1 cellular context compared by ENCODE assay signal in genomic region chr3:47394140-47394855, GRCh38.
TF ChIP-seq lines count a peak whose summit lies in the region.

No MANE protein-coding gene starts in this region.

TF ChIP-seq in HepG2, 621 proteins besides CTCF, POLR2A, EP300 and RAD21 (continued from another document and continues in another):
- TF ChIP-seq SKIL (CRISPR knock-in tag; IDR thresholded peaks at IDR 0.05; ENCODE audit: borderline replicate concordance) (peak; percentile 84), ZNF382 (CRISPR knock-in tag; IDR thresholded peaks at IDR 0.05; ENCODE audit: borderline replicate concordance) (no peak), TBX3 (IDR thresholded peaks at IDR 0.05; ENCODE audit: borderline replicate concordance) (no peak), SSRP1 (CRISPR knock-in tag; IDR thresholded peaks at IDR 0.05) (no peak), ZNF354B (CRISPR knock-in tag; IDR thresholded peaks at IDR 0.05) (no peak), WIZ (CRISPR knock-in tag; IDR thresholded peaks at IDR 0.05) (no peak), ZNF614 (CRISPR knock-in tag; IDR thresholded peaks at IDR 0.05; ENCODE audit: borderline replicate concordance) (peak; percentile 81; the same call in 1 of the 2 replicates), ZNF33B (CRISPR knock-in tag; IDR thresholded peaks at IDR 0.05) (no peak), ADNP (CRISPR knock-in tag; IDR thresholded peaks at IDR 0.05) (no peak), AGO2 (optimal IDR thresholded peaks at IDR 0.05; ENCODE audit: low read depth, low read length) (no peak), KIAA2018 (CRISPR knock-in tag; IDR thresholded peaks at IDR 0.05; ENCODE audit: borderline replicate concordance) (no peak), REST (IDR thresholded peaks at IDR 0.05; ENCODE audit: borderline replicate concordance in 1 of 2, low read depth in 1 of 2, low read length in 2 of 2) (no peak), AKNA (CRISPR knock-in tag; IDR thresholded peaks at IDR 0.05; ENCODE audit: borderline replicate concordance) (no peak), SP5 (CRISPR knock-in tag; IDR thresholded peaks at IDR 0.05; ENCODE audit: borderline replicate concordance, low read depth) (no peak), E2F5 (CRISPR knock-in tag; conservative IDR thresholded peaks at IDR 0.05) (no peak), NPAS2 (CRISPR knock-in tag; IDR thresholded peaks at IDR 0.05; ENCODE audit: borderline replicate concordance) (no peak), ZNF607 (CRISPR knock-in tag; IDR thresholded peaks at IDR 0.05; ENCODE audit: borderline replicate concordance) (no peak), ATRX (CRISPR knock-in tag; IDR thresholded peaks at IDR 0.05; ENCODE audit: borderline replicate concordance) (no peak), FOXO4 (CRISPR knock-in tag; conservative IDR thresholded peaks at IDR 0.05) (no peak), ZNF33A (CRISPR knock-in tag; IDR thresholded peaks at IDR 0.05; ENCODE audit: borderline replicate concordance) (no peak), ZMAT5 (CRISPR knock-in tag; IDR thresholded peaks at IDR 0.05; ENCODE audit: borderline replicate concordance, low read depth) (no peak), SP4 (CRISPR knock-in tag; IDR thresholded peaks at IDR 0.05) (no peak), ZNF83 (CRISPR knock-in tag; IDR thresholded peaks at IDR 0.05; ENCODE audit: borderline replicate concordance) (no peak), KMT2B (CRISPR knock-in tag; IDR thresholded peaks at IDR 0.05) (no peak), NR2C2 (CRISPR knock-in tag; IDR thresholded peaks at IDR 0.05; ENCODE audit: borderline replicate concordance) (no peak), KLF11 (CRISPR knock-in tag; IDR thresholded peaks at IDR 0.05) (no peak), THRA (CRISPR knock-in tag; IDR thresholded peaks at IDR 0.05; ENCODE audit: borderline replicate concordance) (0 out of 2 replicates have a peak, but pooled peaks have one; percentile 52), IKZF5 (CRISPR knock-in tag; IDR thresholded peaks at IDR 0.05) (peak; percentile 48; the same call in 1 of the 2 replicates), ZNF775 (CRISPR knock-in tag; IDR thresholded peaks at IDR 0.05; ENCODE audit: borderline replicate concordance) (no peak)
